Comparison of ENCODE assay signal across 16 cellular contexts in genomic region chr3:177733936-177734335, GRCh38.
A peak's percentile ranks its signal among the peaks of the same experiment; 100 is the strongest.
DNase-seq lines count a peak whose midpoint lies in the region; FAIRE-seq and TF ChIP-seq lines count a peak whose summit lies in the region.
"Had no signal": no experiment of that assay in that cellular context is flagged by ENCODE, and none has a peak within 500 bp of the region (broad histone marks: within the 10 kb centered on the region; RNA-seq: fewer than 3 reads in every experiment).

No MANE protein-coding gene starts in this region.

- peaks cover 15% of the 10 kb centered on the region; the same call in 1 of the 2 replicates for H3K36me3 ChIP-seq in BLaER1

- H4K20me1 ChIP-seq in BLaER1: no peaks in the 10 kb centered on the region
- H4K20me1 ChIP-seq: BLaER1 treated with 17β-estradiol and CSF1 and Interleukin-3, amounts not matched to agents 10 nM and 100 nM had no signal

- no peak overlapping the region for H3K27ac ChIP-seq in BLaER1
- H3K27ac ChIP-seq: BLaER1 treated with 17β-estradiol and CSF1 and Interleukin-3, amounts not matched to agents 10 nM and 100 nM; GM23248 had no signal

- H3K27me3 ChIP-seq in BLaER1: no peaks in the 10 kb centered on the region
- H3K27me3 ChIP-seq: BLaER1 treated with 17β-estradiol and CSF1 and Interleukin-3, amounts not matched to agents 10 nM and 100 nM had no signal

- FAIRE-seq in GM12891 (lab: Jason Lieb, UNC): no peak
- FAIRE-seq: GM19239, H54 had no signal

- DNase-seq in NCI-H2171 (lab: John Stamatoyannopoulos, UW) (peak; percentile 8), NCI-H82 (lab: John Stamatoyannopoulos, UW) (peak; percentile 85), cerebellar cortex (ENCODE audit: low spot score) (peak; percentile 80), GM12891 (ENCODE audit: insufficient read length, low spot score) (no peak), retina (no peak), pons (ENCODE audit: low spot score) (no peak)
- DNase-seq: 8988T; AML-193; CD4-positive, CD25-positive, alpha-beta regulatory T cell; DMS79; GDM1; GM23248 had no signal

- TF ChIP-seq POLR2A in GM12891 (IDR thresholded peaks at IDR 0.05; ENCODE audit: low read depth, low read length): no peak

- peak overlapping the region; percentile 25; the same call in 1 of the 2 replicates for H3K4me2 ChIP-seq in BLaER1

- peaks cover 53% of the 10 kb centered on the region for H3K9me3 ChIP-seq in BLaER1

- no peak overlapping the region for H3K4me3 ChIP-seq in BLaER1
- H3K4me3 ChIP-seq: BLaER1 treated with 17β-estradiol and CSF1 and Interleukin-3, amounts not matched to agents 10 nM and 100 nM; GM23248 had no signal

- no peak overlapping the region for H3K9ac ChIP-seq in BLaER1
- H3K9ac ChIP-seq: BLaER1 treated with 17β-estradiol and CSF1 and Interleukin-3, amounts not matched to agents 10 nM and 100 nM; GM23248 had no signal

- peaks cover 28% of the 10 kb centered on the region for H3K4me1 ChIP-seq in BLaER1

TF ChIP-seq in GM12891, 5 proteins besides CTCF, POLR2A, EP300 and RAD21:
- TF ChIP-seq POU2F2 (IDR thresholded peaks at IDR 0.05; ENCODE audit: low read depth, low read length) (no peak), SPI1 (IDR thresholded peaks at IDR 0.05; ENCODE audit: low read depth, low read length) (no peak), POLR2AphosphoS5 (IDR thresholded peaks at IDR 0.05; ENCODE audit: low read depth, low read length) (no peak), PAX5 (IDR thresholded peaks at IDR 0.05; ENCODE audit: insufficient read depth, low read length, severe bottlenecking) (no peak), TAF1 (IDR thresholded peaks at IDR 0.05; ENCODE audit: low read depth, low read length) (no peak)
TF ChIP-seq in GM12891: peak in this region for 0.

Comparison
In these comparisons a context has a peak if more than half of its experiments do, and no peak if none do; other contexts are left out.
1. DNase-seq: peak in NCI-H2171 (single experiment), NCI-H82 (single experiment) and cerebellar cortex (single experiment); none in GM12891 (single experiment), retina (single experiment) and pons (single experiment).